Comparison of ENCODE assay signal across 2 cellular contexts in genomic region chr1:27643626-27644368, GRCh38.
TF ChIP-seq lines count a peak whose summit lies in the region.

No MANE protein-coding gene starts in this region.

TF ChIP-seq in A549, 52 proteins besides CTCF, POLR2A, EP300 and RAD21:
- TF ChIP-seq SMC3 (IDR thresholded peaks at IDR 0.05) (peak; percentile 34; the same call in 2 of the 3 replicates), ATOH8 (CRISPR knock-in tag; IDR thresholded peaks at IDR 0.05; ENCODE audit: low read depth) (no peak)

TF ChIP-seq in endothelial cell of umbilical vein, 7 proteins besides CTCF, POLR2A, EP300 and RAD21:
- TF ChIP-seq EZH2 (IDR thresholded peaks at IDR 0.05; ENCODE audit: borderline replicate concordance, low read depth, low read length, severe bottlenecking) (no peak), FOS (IDR thresholded peaks at IDR 0.05; ENCODE audit: borderline replicate concordance, insufficient read depth, low read length) (no peak)
